ENCODE assay signal across 1 cellular context in the genomic region with DNA sequence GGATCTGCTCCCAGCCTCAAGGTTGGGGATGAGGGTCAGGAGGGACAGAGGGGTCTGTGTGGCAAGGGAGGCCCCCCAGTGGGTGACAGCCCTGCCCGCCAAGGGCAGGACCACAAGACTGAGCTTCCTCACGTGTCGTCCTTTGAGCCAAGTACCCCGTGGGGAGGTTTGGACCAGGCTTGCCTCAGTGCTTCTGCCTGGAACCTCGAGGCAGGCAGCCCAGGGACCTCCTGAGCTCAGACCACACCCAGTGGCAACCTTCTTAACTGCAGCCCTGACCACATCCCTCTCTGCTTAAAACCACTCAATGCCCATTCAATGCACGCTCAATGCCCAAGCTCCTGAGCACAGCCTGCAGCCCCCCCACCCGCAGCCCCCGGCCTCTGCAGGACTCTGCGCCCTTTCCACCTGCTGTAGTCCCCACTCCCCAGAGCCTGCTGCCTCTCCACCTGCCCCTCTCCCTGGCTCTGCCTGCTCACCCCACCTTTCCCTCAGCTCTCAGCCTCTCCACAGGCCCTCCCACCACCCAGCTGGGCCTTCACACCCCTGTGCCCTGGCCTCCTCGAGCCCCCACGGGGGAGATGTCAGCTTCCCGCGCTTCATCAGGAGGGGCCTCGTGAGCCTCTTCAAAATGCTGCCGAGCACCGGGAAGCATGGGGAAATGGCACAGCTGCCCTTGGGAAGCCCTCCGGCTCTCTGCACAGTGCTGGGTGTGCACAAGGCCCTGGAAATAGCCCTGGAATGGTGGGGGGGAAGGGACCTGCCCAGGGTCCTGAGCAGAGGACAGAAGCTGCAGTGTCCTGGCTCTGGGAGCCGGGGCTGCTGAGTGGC.
TF ChIP-seq lines count a peak whose summit lies in the region.

No MANE protein-coding gene starts in this region.

TF ChIP-seq in A549, 52 proteins besides CTCF, POLR2A, EP300 and RAD21 (continued from another document):
- TF ChIP-seq BHLHE40 (IDR thresholded peaks at IDR 0.05; ENCODE audit: low read depth, low read length), result no peak
- TF ChIP-seq NR3C1 (IDR thresholded peaks at IDR 0.05), result no peak
- no peak for TF ChIP-seq HOXA7 (CRISPR knock-in tag; IDR thresholded peaks at IDR 0.05)
- TF ChIP-seq JUNB (IDR thresholded peaks at IDR 0.05), result no peak
- TF ChIP-seq, protein P1, sequence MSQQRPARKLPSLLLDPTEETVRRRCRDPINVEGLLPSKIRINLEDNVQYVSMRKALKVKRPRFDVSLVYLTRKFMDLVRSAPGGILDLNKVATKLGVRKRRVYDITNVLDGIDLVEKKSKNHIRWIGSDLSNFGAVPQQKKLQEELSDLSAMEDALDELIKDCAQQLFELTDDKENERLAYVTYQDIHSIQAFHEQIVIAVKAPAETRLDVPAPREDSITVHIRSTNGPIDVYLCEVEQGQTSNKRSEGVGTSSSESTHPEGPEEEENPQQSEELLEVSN (IDR thresholded peaks at IDR 0.05; ENCODE audit: borderline replicate concordance, low read depth), result no peak
- no peak for TF ChIP-seq FOSL2 (IDR thresholded peaks at IDR 0.05)
- TF ChIP-seq FOSL2 (CRISPR knock-in tag; IDR thresholded peaks at IDR 0.05), result no peak
- TF ChIP-seq, protein P2, sequence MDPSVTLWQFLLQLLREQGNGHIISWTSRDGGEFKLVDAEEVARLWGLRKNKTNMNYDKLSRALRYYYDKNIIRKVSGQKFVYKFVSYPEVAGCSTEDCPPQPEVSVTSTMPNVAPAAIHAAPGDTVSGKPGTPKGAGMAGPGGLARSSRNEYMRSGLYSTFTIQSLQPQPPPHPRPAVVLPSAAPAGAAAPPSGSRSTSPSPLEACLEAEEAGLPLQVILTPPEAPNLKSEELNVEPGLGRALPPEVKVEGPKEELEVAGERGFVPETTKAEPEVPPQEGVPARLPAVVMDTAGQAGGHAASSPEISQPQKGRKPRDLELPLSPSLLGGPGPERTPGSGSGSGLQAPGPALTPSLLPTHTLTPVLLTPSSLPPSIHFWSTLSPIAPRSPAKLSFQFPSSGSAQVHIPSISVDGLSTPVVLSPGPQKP (IDR thresholded peaks at IDR 0.05; ENCODE audit: low read depth, low read length), result no peak
